In genomic region chr4:119370392-119370791, GRCh38 we compare ENCODE assay signal across 11 cellular contexts. TPM values are rescaled to one million over a fixed set of nuclear protein-coding genes. Genes with fewer than 3 reads are reported as not detected.
A peak's percentile ranks its signal among the peaks of the same experiment; 100 is the strongest.
DNase-seq lines count a peak whose midpoint lies in the region; ATAC-seq and TF ChIP-seq lines count a peak whose summit lies in the region.
"Not testable (repeated sequence)": the region's sequence is repeated elsewhere in the genome, so short reads cannot be mapped to it uniquely, and the experiment has no call there.
"Had no signal": no experiment of that assay in that cellular context is flagged by ENCODE, and none has a peak within 500 bp of the region (broad histone marks: within the 10 kb centered on the region; RNA-seq: fewer than 3 reads in every experiment).

No MANE protein-coding gene starts in this region.

- TF ChIP-seq CTCF in adrenal gland (IDR thresholded peaks at IDR 0.05); kidney epithelial cell (IDR thresholded peaks at IDR 0.05; ENCODE audit: insufficient read depth, low read length, poor library complexity, severe bottlenecking): not testable (repeated sequence)

- H3K4me1 Mint-ChIP-seq in activated CD4-positive, alpha-beta T cell treated with anti-CD3 and anti-CD28 coated beads for 36 hours, result peaks cover 44% of the 10 kb centered on the region

- not testable (repeated sequence) for TF ChIP-seq POLR2A in adrenal gland (IDR thresholded peaks at IDR 0.05)

- DNase-seq in DMS 273 (lab: John Stamatoyannopoulos, UW; ENCODE audit: unreplicated experiment) (peak; percentile 29), NCI-H226 (peak; percentile 9), adrenal gland (peak in 6 of 7 donors; percentile 7 to 52 (median 16)), kidney epithelial cell (ENCODE audit: low read depth) (peak; percentile 62)
- DNase-seq in activated CD4-positive, alpha-beta T cell treated with anti-CD3 and anti-CD28 coated beads for 36 hours, result peak; percentile 84
- peak; percentile 17 for DNase-seq in stimulated activated CD8-positive, alpha-beta memory T cell treated with anti-CD3 and anti-CD28 coated beads, Interleukin-12 subunit alpha, Interleukin-12 subunit beta, amount 100 ng/mL, for 4 hours (ENCODE audit: low read depth)

- not testable (repeated sequence) for H3K4me3 Mint-ChIP-seq in activated CD4-positive, alpha-beta T cell treated with anti-CD3 and anti-CD28 coated beads for 36 hours

- not testable (repeated sequence) for H3K9me3 Mint-ChIP-seq in activated CD4-positive, alpha-beta T cell treated with anti-CD3 and anti-CD28 coated beads for 36 hours (ENCODE audit: low read depth)

- CTCF ChIA-PET in activated CD4-positive, alpha-beta T cell treated with anti-CD3 and anti-CD28 coated beads for 36 hours (lab: Charles Lee), result interaction anchor here (0.8 kb wide), 1 partner anchor 69 kb away, joined by 3 read pairs; no protein-coding TSS in a partner anchor

- POLR2A ChIA-PET in activated CD4-positive, alpha-beta T cell treated with anti-CD3 and anti-CD28 coated beads for 36 hours (lab: Charles Lee), result not testable (repeated sequence)

- intact Hi-C loops in activated CD4-positive, alpha-beta T cell treated with anti-CD3 and anti-CD28 coated beads for 36 hours (cut with DNase I, micrococcal nuclease), result loop anchor here in 1 of 2 experiments (1.0 to 10.0 kb wide), 2 partner anchors 84 to 156 kb away; partner anchors contain the start of gene USP53
- intact Hi-C loops in adrenal gland (cut with DNase I), result not testable (repeated sequence)

- WGBS in adrenal gland, 4 donors, result 33 to 50% (median 43%) methylated on average over 5 of the region's 5 CpGs

- H3K27ac ChIP-seq in adrenal gland, result not testable (repeated sequence)

- not testable (repeated sequence) for H3K4me3 ChIP-seq in adrenal gland; kidney epithelial cell (ENCODE audit: low read depth, low read length)

- not testable (repeated sequence) for H3K36me3 ChIP-seq in adrenal gland (replicated peaks in 1 of 2); kidney epithelial cell (ENCODE audit: control insufficient read depth, insufficient read depth, low read length)

- not testable (repeated sequence) for H3K9me3 ChIP-seq in adrenal gland (replicated peaks in 1 of 3)

- H3K27ac Mint-ChIP-seq in activated CD4-positive, alpha-beta T cell treated with anti-CD3 and anti-CD28 coated beads for 36 hours, result not testable (repeated sequence)

- not testable (repeated sequence) for H3K4me1 ChIP-seq in adrenal gland (replicated peaks in 1 of 2)

- peak; percentile 95 for ATAC-seq in GM19463 (IDR thresholded peaks at IDR 0.05; ENCODE audit: unreplicated experiment)
- peak; percentile 97 for ATAC-seq in HG03097 (IDR thresholded peaks at IDR 0.05; ENCODE audit: low FRiP score, unreplicated experiment)
- peak; percentile 100 for ATAC-seq in activated CD4-positive, alpha-beta T cell treated with anti-CD3 and anti-CD28 coated beads for 36 hours

- not testable (repeated sequence) for H3K27me3 ChIP-seq in adrenal gland; kidney epithelial cell (ENCODE audit: control insufficient read depth, insufficient read depth, low read length)

- not testable (repeated sequence) for H3K36me3 Mint-ChIP-seq in activated CD4-positive, alpha-beta T cell treated with anti-CD3 and anti-CD28 coated beads for 36 hours (ENCODE audit: low read depth)

- H3K27me3 Mint-ChIP-seq in activated CD4-positive, alpha-beta T cell treated with anti-CD3 and anti-CD28 coated beads for 36 hours, result not testable (repeated sequence)

RNA-seq across cellular contexts. Expression of gene FABP2, which starts 48.5 kb away (rescaled TPM):
- total RNA-seq in activated CD4-positive, alpha-beta T cell treated with anti-CD3 and anti-CD28 coated beads for 36 hours, result not detected
- total RNA-seq in adrenal gland, result under 1 TPM in 3 of 8 donors, not detected in 5; 0.11 to 0.77 (median 0.50) TPM
- polyA plus RNA-seq in adrenal gland, result under 1 TPM in 2 of 3 donors, not detected in 1; 0.22 to 0.34 TPM
- total RNA-seq in kidney epithelial cell, result not detected in 2 replicates
- total RNA-seq: Caco-2, sigmoid colon had no signal
- polyA plus RNA-seq: immature natural killer cell had no signal

Comparison
In these comparisons a context has a peak if more than half of its experiments do, and no peak if none do; other contexts are left out.
1. DNase-seq: peak in every context shown above with its lines; median percentile 84 in activated CD4-positive, alpha-beta T cell treated with anti-CD3 and anti-CD28 coated beads for 36 hours; 62 in kidney epithelial cell; 29 in DMS 273; 17 in stimulated activated CD8-positive, alpha-beta memory T cell treated with anti-CD3 and anti-CD28 coated beads, Interleukin-12 subunit alpha, Interleukin-12 subunit beta, amount 100 ng/mL, for 4 hours; 16 in adrenal gland; 9 in NCI-H226.